Comparison of ENCODE assay signal across 26 cellular contexts in genomic region chr20:63933646-63934045, GRCh38. TPM values are rescaled to one million over a fixed set of nuclear protein-coding genes. Genes with fewer than 3 reads are reported as not detected.
"Had no signal": no experiment of that assay in that cellular context is flagged by ENCODE, and none has a peak within 500 bp of the region (broad histone marks: within the 10 kb centered on the region; RNA-seq: fewer than 3 reads in every experiment).

No MANE protein-coding gene starts in this region.

- DNase-seq: activated CD4-positive, alpha-beta memory T cell treated with anti-CD3 and anti-CD28 coated beads for 36 hours; activated CD4-positive, alpha-beta T cell treated with anti-CD3 and anti-CD28 coated beads, Interleukin-2, amount 10 ng/mL, durations not matched to agents 24 days and 14 days; activated CD4-positive, CD25-positive, alpha-beta regulatory T cell treated with anti-CD3 and anti-CD28 coated beads, Interleukin-2, amount 50 U/mL, for 72 hours; activated CD8-positive, alpha-beta memory T cell treated with anti-CD3 and anti-CD28 coated beads, Interleukin-2, amount 50 U/mL, for 48 hours; activated gamma-delta T cell; activated naive CD4-positive, alpha-beta T cell treated with anti-CD3 and anti-CD28 coated beads, Interleukin-2, amount 10 ng/mL, durations not matched to agents 7 days and 5 days; activated naive CD8-positive, alpha-beta T cell treated with anti-CD3 and anti-CD28 coated beads, Interleukin-2, amount 10 ng/mL, durations not matched to agents 7 days and 5 days; activated T-cell treated with anti-CD3 and anti-CD28 coated beads, Interleukin-2, amount 50 U/mL, for 24 hours; foreskin melanocyte; left colon; lower lobe of right lung; mucosa of descending colon; right lobe of liver; stimulated activated CD4-positive, alpha-beta T cell treated with anti-CD3 and anti-CD28 coated beads, Interleukin-12 subunit alpha, Interleukin-12 subunit beta, amount 100 ng/mL, for 4 hours; stimulated activated CD4-positive, alpha-beta T cell treated with anti-CD3 and anti-CD28 coated beads, Interleukin-4, amount 100 ng/mL, for 1 hour; stimulated activated naive CD8-positive, alpha-beta T cell treated with anti-CD3 and anti-CD28 coated beads, Interleukin-15, Interleukin-2, amounts not matched to agents 100 U/mL and 50 U/mL, for 24 hours; T-helper 17 cell; T1000; testis; transverse colon; WERI-Rb-1 had no signal

- H3K36me3 ChIP-seq: ovary had no signal

- H3K9me3 ChIP-seq: ascending aorta, esophagus muscularis mucosa, lower lobe of right lung, mucosa of descending colon, ovary, right lobe of liver, testis, transverse colon had no signal

- H3K27ac ChIP-seq: ascending aorta, esophagus muscularis mucosa, lower lobe of right lung, ovary, right lobe of liver, testis, transverse colon, WERI-Rb-1 had no signal

- FAIRE-seq: keratinocyte had no signal

- H3K4me1 ChIP-seq: ascending aorta, lower lobe of right lung, right lobe of liver, testis had no signal

- ATAC-seq: left colon; lower lobe of right lung; mucosa of descending colon; natural killer cell treated with Interleukin-12 subunit alpha and Interleukin-12 subunit beta and Interleukin-15 and Interleukin-18, amount 100 ng/mL, for 72 hours; right lobe of liver; stimulated activated naive CD8-positive, alpha-beta T cell treated with anti-CD3 and anti-CD28 coated beads, Interleukin-15, Interleukin-2, amounts not matched to agents 100 U/mL and 50 U/mL, for 24 hours; T-helper 17 cell had no signal

- H3K27me3 ChIP-seq: ascending aorta, esophagus muscularis mucosa, ovary, right lobe of liver, testis, transverse colon had no signal

- H3K4me3 ChIP-seq: ascending aorta, esophagus muscularis mucosa, lower lobe of right lung, mucosa of descending colon, ovary, right lobe of liver, testis, transverse colon had no signal

RNA-seq across cellular contexts. Expression of gene SAMD10, which starts 45.8 kb away (rescaled TPM):
- total RNA-seq: ascending aorta had no signal
